Comparison of ENCODE assay signal across 23 cellular contexts in the genomic region with DNA sequence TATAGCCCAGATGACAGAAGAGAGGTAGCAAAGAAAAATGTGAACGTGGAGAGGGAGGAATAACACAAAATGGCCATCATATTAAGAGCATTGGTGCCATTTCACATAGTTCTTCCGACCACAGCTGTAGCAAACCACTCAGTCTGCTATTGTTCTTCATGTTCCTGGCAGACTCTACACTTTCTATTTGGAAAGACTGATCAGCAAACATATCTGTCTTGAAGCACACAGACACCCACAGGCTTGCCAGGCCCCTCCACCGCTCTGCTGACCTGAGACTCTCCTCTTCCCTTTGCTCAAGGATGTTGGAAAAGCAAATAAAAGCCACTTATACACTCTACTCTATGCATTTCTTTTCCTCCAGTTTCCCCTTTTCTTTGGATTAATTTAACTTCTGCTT.
DNase-seq lines count a peak whose midpoint lies in the region; ATAC-seq, FAIRE-seq and TF ChIP-seq lines count a peak whose summit lies in the region.
"Had no signal": no experiment of that assay in that cellular context is flagged by ENCODE, and none has a peak within 500 bp of the region (broad histone marks: within the 10 kb centered on the region; RNA-seq: fewer than 3 reads in every experiment).

No MANE protein-coding gene starts in this region.

- no peak for TF ChIP-seq POLR2A in H54 (IDR thresholded peaks at IDR 0.05; ENCODE audit: low read depth, low read length)

- no peak overlapping the region for H3K4me3 Mint-ChIP-seq in stimulated activated memory B cell treated with anti-CD40 and anti-IgM and Interleukin-4, amounts not matched to agents 10 μg/mL and 1 μg/mL and 100 μg/mL, for 72 hours
- H3K4me3 Mint-ChIP-seq: activated CD4-positive, alpha-beta memory T cell treated with anti-CD3 and anti-CD28 coated beads, Interleukin-2, amount 10 ng/mL, durations not matched to agents 7 days and 5 days; CD14-positive monocyte; GM23338; IgD-negative memory B cell had no signal

- H3K27ac ChIP-seq in VCaP: peak overlapping the region; percentile 70
- H3K27ac ChIP-seq: cardiac muscle cell had no signal

- no peak for ATAC-seq in stimulated activated memory B cell treated with anti-CD40 and anti-IgM and Interleukin-4, amounts not matched to agents 10 μg/mL and 1 μg/mL and 100 μg/mL, for 72 hours
- ATAC-seq in HG03135 (IDR thresholded peaks at IDR 0.05; ENCODE audit: unreplicated experiment): no peak
- no peak for ATAC-seq in GM18909 (IDR thresholded peaks at IDR 0.05; ENCODE audit: poor library complexity, unreplicated experiment)
- ATAC-seq: GM23338; stimulated activated naive CD8-positive, alpha-beta T cell treated with anti-CD3 and anti-CD28 coated beads, Interleukin-15, Interleukin-2, amounts not matched to agents 100 U/mL and 50 U/mL, for 24 hours had no signal

- H3K9me3 Mint-ChIP-seq in stimulated activated memory B cell treated with anti-CD40 and anti-IgM and Interleukin-4, amounts not matched to agents 10 μg/mL and 1 μg/mL and 100 μg/mL, for 72 hours: peaks cover 5% of the 10 kb centered on the region

- DNase-seq in H54 (ENCODE audit: insufficient read length, low spot score) (no peak), fibroblast of the aortic adventitia (ENCODE audit: low read depth) (peak; percentile 66), pons (ENCODE audit: low spot score) (peak; percentile 80), H7 (no peak)
- DNase-seq: activated CD4-positive, alpha-beta memory T cell treated with anti-CD3 and anti-CD28 coated beads, Interleukin-2, amount 10 ng/mL, durations not matched to agents 7 days and 5 days; activated effector memory CD4-positive, alpha-beta T cell treated with anti-CD3 and anti-CD28 coated beads, Interleukin-2, amount 50 U/mL, for 16 hours; activated T-cell treated with anti-CD3 and anti-CD28 coated beads for 4 hours; EL; NCI-H1436; NCI-H2107; NCI-H524 treated with DMSO at 0.1 percent for 48 hours; RPMI8226; stimulated activated CD4-positive, alpha-beta T cell treated with anti-CD3 and anti-CD28 coated beads, Interleukin-4, amount 100 ng/mL, for 1 hour; stimulated activated naive CD8-positive, alpha-beta T cell treated with anti-CD3 and anti-CD28 coated beads, Interleukin-15, Interleukin-2, amounts not matched to agents 100 U/mL and 50 U/mL, for 24 hours; trophoblast cell had no signal

- no peaks in the 10 kb centered on the region for H3K36me3 Mint-ChIP-seq in stimulated activated memory B cell treated with anti-CD40 and anti-IgM and Interleukin-4, amounts not matched to agents 10 μg/mL and 1 μg/mL and 100 μg/mL, for 72 hours
- H3K36me3 Mint-ChIP-seq: CD14-positive monocyte, IgD-negative memory B cell had no signal

- no peaks in the 10 kb centered on the region for H3K4me1 Mint-ChIP-seq in stimulated activated memory B cell treated with anti-CD40 and anti-IgM and Interleukin-4, amounts not matched to agents 10 μg/mL and 1 μg/mL and 100 μg/mL, for 72 hours
- H3K4me1 Mint-ChIP-seq: activated CD4-positive, alpha-beta memory T cell treated with anti-CD3 and anti-CD28 coated beads, Interleukin-2, amount 10 ng/mL, durations not matched to agents 7 days and 5 days; CD14-positive monocyte; IgD-negative memory B cell had no signal

- H3K27me3 ChIP-seq in H7 (ENCODE audit: control insufficient read depth, insufficient read depth, low read length): no peaks in the 10 kb centered on the region
- H3K27me3 ChIP-seq: cardiac muscle cell had no signal

- H3K36me3 ChIP-seq in H7 (replicated peaks; ENCODE audit: control insufficient read depth, insufficient read depth, low read length): no peaks in the 10 kb centered on the region
- H3K36me3 ChIP-seq: cardiac muscle cell had no signal

- no peak overlapping the region for H3K27ac Mint-ChIP-seq in stimulated activated memory B cell treated with anti-CD40 and anti-IgM and Interleukin-4, amounts not matched to agents 10 μg/mL and 1 μg/mL and 100 μg/mL, for 72 hours
- H3K27ac Mint-ChIP-seq: activated CD4-positive, alpha-beta memory T cell treated with anti-CD3 and anti-CD28 coated beads, Interleukin-2, amount 10 ng/mL, durations not matched to agents 7 days and 5 days; CD14-positive monocyte; GM23338; IgD-negative memory B cell had no signal

- FAIRE-seq in H54 (lab: Jason Lieb, UNC): peak; percentile 30

- TF ChIP-seq CTCF in VCaP (conservative IDR thresholded peaks at IDR 0.05) (no peak), fibroblast of the aortic adventitia (IDR thresholded peaks at IDR 0.05; ENCODE audit: insufficient read depth, low read length) (no peak)

- no peaks in the 10 kb centered on the region for H3K27me3 Mint-ChIP-seq in stimulated activated memory B cell treated with anti-CD40 and anti-IgM and Interleukin-4, amounts not matched to agents 10 μg/mL and 1 μg/mL and 100 μg/mL, for 72 hours
- H3K27me3 Mint-ChIP-seq: activated CD4-positive, alpha-beta memory T cell treated with anti-CD3 and anti-CD28 coated beads, Interleukin-2, amount 10 ng/mL, durations not matched to agents 7 days and 5 days; IgD-negative memory B cell had no signal

- no peak overlapping the region for H3K4me3 ChIP-seq in fibroblast of the aortic adventitia (ENCODE audit: low read depth, low read length)
- H3K4me3 ChIP-seq in H7 (ENCODE audit: insufficient read depth, low read depth, low read length): no peak overlapping the region
- H3K4me3 ChIP-seq: cardiac muscle cell, GM23338 had no signal

Comparison
In these comparisons a context has a peak if more than half of its experiments do, and no peak if none do; other contexts are left out.
1. DNase-seq: peak in fibroblast of the aortic adventitia (single experiment) and pons (single experiment); none in H54 (single experiment) and H7 (single experiment).